Comparison of ENCODE assay signal across 22 cellular contexts in the genomic region with DNA sequence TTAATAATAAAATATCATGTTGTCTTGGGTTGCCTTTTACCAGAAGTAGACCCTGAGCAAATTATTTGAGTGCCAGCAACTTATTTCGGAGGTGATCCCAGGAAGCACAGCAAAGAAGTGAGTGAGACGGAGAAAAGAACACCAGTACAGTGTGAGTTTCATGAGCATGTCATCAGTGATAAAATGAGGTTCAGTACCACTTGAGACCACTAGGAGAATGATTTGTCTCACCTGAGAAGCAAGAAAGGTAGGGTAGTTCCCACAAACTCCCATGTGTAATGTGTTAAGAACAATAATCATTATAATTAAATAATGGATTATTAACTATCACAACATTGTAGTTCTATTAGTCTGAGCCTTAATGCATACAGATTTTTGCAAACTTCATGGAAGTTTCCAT.
DNase-seq lines count a peak whose midpoint lies in the region; ATAC-seq and TF ChIP-seq lines count a peak whose summit lies in the region.
"Had no signal": no experiment of that assay in that cellular context is flagged by ENCODE, and none has a peak within 500 bp of the region (broad histone marks: within the 10 kb centered on the region; RNA-seq: fewer than 3 reads in every experiment).

No MANE protein-coding gene starts in this region.

- H3K36me3 Mint-ChIP-seq in endothelial cell (ENCODE audit: low read depth, unreplicated experiment) (no peaks in the 10 kb centered on the region), nephron progenitor cell (ENCODE audit: low read depth) (no peaks in the 10 kb centered on the region)
- H3K36me3 Mint-ChIP-seq in stimulated activated naive B cell treated with anti-CD40 and anti-IgM and Interleukin-4, amounts not matched to agents 10 μg/mL and 1 μg/mL and 100 μg/mL, for 72 hours: no peaks in the 10 kb centered on the region
- H3K36me3 Mint-ChIP-seq: activated naive CD8-positive, alpha-beta T cell treated with anti-CD3 and anti-CD28 coated beads for 36 hours; brain had no signal

- H3K9me3 Mint-ChIP-seq in endothelial cell (ENCODE audit: unreplicated experiment) (no peaks in the 10 kb centered on the region), nephron progenitor cell (no peaks in the 10 kb centered on the region)
- no peaks in the 10 kb centered on the region for H3K9me3 Mint-ChIP-seq in stimulated activated naive B cell treated with anti-CD40 and anti-IgM and Interleukin-4, amounts not matched to agents 10 μg/mL and 1 μg/mL and 100 μg/mL, for 72 hours
- H3K9me3 Mint-ChIP-seq: activated naive CD8-positive, alpha-beta T cell treated with anti-CD3 and anti-CD28 coated beads for 36 hours; activated T-helper 2 cell treated with anti-CD3 and anti-CD28 coated beads, Interferon-gamma antibody, Interleukin-2, Interleukin-4, amounts not matched to agents 10 μg/mL and 5 μg/mL and 100 μg/mL, durations not matched to agents 14 hours and 24 hours and 36 hours; brain; T-helper 2 cell treated with Interferon-gamma antibody and Interleukin-4, amounts not matched to agents 5 μg/mL and 100 μg/mL, for 36 hours had no signal

- H3K4me3 ChIP-seq in body of pancreas: no peak overlapping the region
- H3K4me3 ChIP-seq: GM23248, heart right ventricle had no signal

- no peak overlapping the region for H3K4me3 Mint-ChIP-seq in endothelial cell (ENCODE audit: unreplicated experiment)
- H3K4me3 Mint-ChIP-seq in nephron progenitor cell: no peak overlapping the region
- H3K4me3 Mint-ChIP-seq in stimulated activated naive B cell treated with anti-CD40 and anti-IgM and Interleukin-4, amounts not matched to agents 10 μg/mL and 1 μg/mL and 100 μg/mL, for 72 hours: no peak overlapping the region
- H3K4me3 Mint-ChIP-seq: activated naive CD8-positive, alpha-beta T cell treated with anti-CD3 and anti-CD28 coated beads for 36 hours; brain; CD4-positive, alpha-beta T cell; T-helper 2 cell treated with Interferon-gamma antibody and Interleukin-4, amounts not matched to agents 5 μg/mL and 100 μg/mL, for 36 hours had no signal

- no peak overlapping the region for H3K27ac Mint-ChIP-seq in endothelial cell (ENCODE audit: unreplicated experiment)
- no peak overlapping the region for H3K27ac Mint-ChIP-seq in nephron progenitor cell
- H3K27ac Mint-ChIP-seq in stimulated activated naive B cell treated with anti-CD40 and anti-IgM and Interleukin-4, amounts not matched to agents 10 μg/mL and 1 μg/mL and 100 μg/mL, for 72 hours: no peak overlapping the region
- H3K27ac Mint-ChIP-seq: activated naive CD8-positive, alpha-beta T cell treated with anti-CD3 and anti-CD28 coated beads for 36 hours; activated T-helper 2 cell treated with anti-CD3 and anti-CD28 coated beads, Interferon-gamma antibody, Interleukin-2, Interleukin-4, amounts not matched to agents 10 μg/mL and 5 μg/mL and 100 μg/mL, durations not matched to agents 14 hours and 24 hours and 36 hours; brain; CD4-positive, alpha-beta T cell; T-helper 2 cell treated with Interferon-gamma antibody and Interleukin-4, amounts not matched to agents 5 μg/mL and 100 μg/mL, for 36 hours had no signal

- peak; percentile 16 for TF ChIP-seq CTCF in GM13977 (IDR thresholded peaks at IDR 0.05; ENCODE audit: extremely low read depth, insufficient read depth, missing control alignments)
- TF ChIP-seq CTCF in endothelial cell (IDR thresholded peaks at IDR 0.05; ENCODE audit: unreplicated experiment): peak; percentile 33
- peak; percentile 21 for TF ChIP-seq CTCF in nephron progenitor cell (IDR thresholded peaks at IDR 0.05)
- TF ChIP-seq CTCF in body of pancreas (IDR thresholded peaks at IDR 0.05): peak in 1 of 7 experiments; percentile 7

- H3K4me1 Mint-ChIP-seq in endothelial cell (ENCODE audit: unreplicated experiment) (no peaks in the 10 kb centered on the region), nephron progenitor cell (no peaks in the 10 kb centered on the region)
- H3K4me1 Mint-ChIP-seq in stimulated activated naive B cell treated with anti-CD40 and anti-IgM and Interleukin-4, amounts not matched to agents 10 μg/mL and 1 μg/mL and 100 μg/mL, for 72 hours: no peaks in the 10 kb centered on the region
- H3K4me1 Mint-ChIP-seq: activated naive CD8-positive, alpha-beta T cell treated with anti-CD3 and anti-CD28 coated beads for 36 hours; brain had no signal

- no peaks in the 10 kb centered on the region for H3K36me3 ChIP-seq in body of pancreas (replicated peaks in 1 of 2; ENCODE audit: insufficient read depth in 1 of 2, low read depth in 2 of 2)
- H3K36me3 ChIP-seq: heart right ventricle had no signal

- ATAC-seq in body of pancreas (no peak), HG03196 (IDR thresholded peaks at IDR 0.05; ENCODE audit: unreplicated experiment) (no peak)
- no peak for ATAC-seq in stimulated activated naive B cell treated with anti-CD40 and anti-IgM and Interleukin-4, amounts not matched to agents 10 μg/mL and 1 μg/mL and 100 μg/mL, for 72 hours (replicated peaks)
- ATAC-seq: heart right ventricle had no signal

- intact Hi-C loops in body of pancreas (cut with DNase I): no loop called here

- no peak for TF ChIP-seq POLR2A in body of pancreas (IDR thresholded peaks at IDR 0.05)

- H3K4me1 ChIP-seq in body of pancreas: no peaks in the 10 kb centered on the region
- H3K4me1 ChIP-seq: heart right ventricle had no signal

- 71 to 79% methylated on average over 2 of the region's 2 CpGs for WGBS in body of pancreas, 2 donors

- in situ Hi-C loops in GM13977 (cut with MboI; ENCODE audit: low pct_unique_long_range_greater_than_20kb, low sequenced_read_pairs, unreplicated experiment): no loop called here

- H3K9me3 ChIP-seq in body of pancreas: no peaks in the 10 kb centered on the region
- H3K9me3 ChIP-seq: heart right ventricle had no signal

- no peak overlapping the region for H3K27ac ChIP-seq in body of pancreas
- H3K27ac ChIP-seq: GM23248, heart right ventricle, VCaP had no signal

- H3K27me3 Mint-ChIP-seq in endothelial cell (ENCODE audit: unreplicated experiment) (peaks cover 1% of the 10 kb centered on the region), nephron progenitor cell (ENCODE audit: low read depth, poor library complexity) (no peaks in the 10 kb centered on the region)
- no peaks in the 10 kb centered on the region for H3K27me3 Mint-ChIP-seq in stimulated activated naive B cell treated with anti-CD40 and anti-IgM and Interleukin-4, amounts not matched to agents 10 μg/mL and 1 μg/mL and 100 μg/mL, for 72 hours
- H3K27me3 Mint-ChIP-seq: activated naive CD8-positive, alpha-beta T cell treated with anti-CD3 and anti-CD28 coated beads for 36 hours; brain; CD4-positive, alpha-beta T cell had no signal

- H3K27me3 ChIP-seq in body of pancreas: no peaks in the 10 kb centered on the region

- DNase-seq in GM13977 (ENCODE audit: low spot score) (no peak), NCI-H69 (lab: John Stamatoyannopoulos, UW) (peak; percentile 7), endothelial cell (ENCODE audit: low spot score) (no peak), nephron progenitor cell (no peak), body of pancreas (no peak), COLO668 (lab: John Stamatoyannopoulos, UW; ENCODE audit: unreplicated experiment) (no peak)
- no peak for DNase-seq in stimulated activated naive B cell treated with anti-CD40 and anti-IgM and Interleukin-4, amounts not matched to agents 10 μg/mL and 1 μg/mL and 100 μg/mL, for 72 hours
- DNase-seq: activated naive CD8-positive, alpha-beta T cell treated with anti-CD3 and anti-CD28 coated beads for 36 hours; CD4-positive, alpha-beta T cell; cortex of kidney; DMS153; GM23248; heart right ventricle; NCI-H146; NCI-H510A; stimulated activated CD4-positive, alpha-beta T cell treated with anti-CD3 and anti-CD28 coated beads, Interleukin-2, amount 100 ng/mL, for 48 hours; stimulated activated naive CD4-positive, alpha-beta T cell treated with Interleukin-2 at 50 U/mL for 16 hours had no signal
